8 cellular contexts compared by ENCODE assay signal in genomic region chr1:26696191-26696644, GRCh38. TPM values are rescaled to one million over a fixed set of nuclear protein-coding genes. Genes with fewer than 3 reads are reported as not detected.
DNase-seq lines count a peak whose midpoint lies in the region; ATAC-seq, FAIRE-seq and TF ChIP-seq lines count a peak whose summit lies in the region.

No MANE protein-coding gene starts in this region.

- no peaks in the 10 kb centered on the region for H3K36me3 ChIP-seq in astrocyte (ENCODE audit: insufficient read depth, low read length)
- no peaks in the 10 kb centered on the region for H3K36me3 ChIP-seq in liver (ENCODE audit: control insufficient read depth in 4 of 4, insufficient read depth in 3 of 4, low read depth in 1 of 4, low read length in 3 of 4)
- no peaks in the 10 kb centered on the region for H3K36me3 ChIP-seq in stomach

- H3K27me3 Mint-ChIP-seq in astrocyte (ENCODE audit: low read depth, unreplicated experiment) = no peaks in the 10 kb centered on the region

- TF ChIP-seq CTCF in astrocyte (IDR thresholded peaks at IDR 0.05; ENCODE audit: insufficient read depth, low read depth, low read length) = no peak
- no peak for TF ChIP-seq CTCF in liver (IDR thresholded peaks at IDR 0.05; ENCODE audit: low read depth, low read length, missing input control)
- no peak for TF ChIP-seq CTCF in stomach (IDR thresholded peaks at IDR 0.05)

- peak overlapping the region; percentile 91 for H3K4me2 ChIP-seq in astrocyte (ENCODE audit: low read length)

- H4K20me1 ChIP-seq in astrocyte (ENCODE audit: insufficient read depth, low read length) = peaks cover 35% of the 10 kb centered on the region

- no peak for TF ChIP-seq POLR2A in stomach (IDR thresholded peaks at IDR 0.05)

- peak; percentile 56 for DNase-seq in AG20443 (ENCODE audit: low spot score)
- DNase-seq in astrocyte (ENCODE audit: low read depth) = no peak
- no peak for DNase-seq in stomach
- DNase-seq in central memory CD4-positive, alpha-beta T cell = no peak
- no peak for DNase-seq in inferior parietal cortex (ENCODE audit: extremely low spot score)

- H3K27me3 ChIP-seq in astrocyte (ENCODE audit: insufficient read depth, low read length) (no peaks in the 10 kb centered on the region), liver (ENCODE audit: control insufficient read depth in 4 of 4, insufficient read depth in 4 of 4, low read length in 3 of 4) (no peaks in the 10 kb centered on the region), stomach (no peaks in the 10 kb centered on the region)

- WGBS in liver = 1% methylated on average over 59 of the region's 60 CpGs
- 0 to 2% (median 1%) methylated on average over 11 to 50 of the region's 60 CpGs; no CpG with 5 or more reads in 1 of the 5 donors for WGBS in stomach, 5 donors

- ATAC-seq in HG03039 (IDR thresholded peaks at IDR 0.05; ENCODE audit: unreplicated experiment) (peak; percentile 1), HG03439 (IDR thresholded peaks at IDR 0.05; ENCODE audit: unreplicated experiment) (no peak)

- H2AFZ ChIP-seq in astrocyte (ENCODE audit: low read depth, low read length) = no peak overlapping the region

- peaks cover 7% of the 10 kb centered on the region for H3K4me1 Mint-ChIP-seq in astrocyte (ENCODE audit: low read depth, unreplicated experiment)

- FAIRE-seq in astrocyte (lab: Jason Lieb, UNC) = no peak

- H3K27ac Mint-ChIP-seq in astrocyte (ENCODE audit: unreplicated experiment) = no peak overlapping the region

- intact Hi-C loops in stomach (cut with DNase I; ENCODE audit: low total_unique reads) = no loop called here

- no peak for TF ChIP-seq RAD21 in liver (IDR thresholded peaks at IDR 0.05)

- H3K9ac ChIP-seq in astrocyte (ENCODE audit: low read length) (peak overlapping the region; percentile 86), liver (ENCODE audit: low read depth in 1 of 2, low read length in 2 of 2) (peak overlapping the region in 1 of 2 donors; percentile 69)

- H3K9me3 ChIP-seq in astrocyte (ENCODE audit: insufficient read depth, low read depth, low read length) (no peaks in the 10 kb centered on the region), liver (ENCODE audit: control insufficient read depth in 4 of 4, low read length in 3 of 4) (no peaks in the 10 kb centered on the region), stomach (no peaks in the 10 kb centered on the region)

- H3K4me1 ChIP-seq in astrocyte (ENCODE audit: insufficient read depth, low read length) = peaks cover 54% of the 10 kb centered on the region
- H3K4me1 ChIP-seq in liver (ENCODE audit: control insufficient read depth in 4 of 4, insufficient read depth in 4 of 4, low read length in 3 of 4) = peaks cover 17 to 56% (median 51%) of the 10 kb centered on the region in 4 donors
- H3K4me1 ChIP-seq in stomach = peaks cover 58 to 71% (median 66%) of the 10 kb centered on the region in 4 donors

- no peaks in the 10 kb centered on the region for H3K9me3 Mint-ChIP-seq in astrocyte (ENCODE audit: unreplicated experiment)

- TF ChIP-seq EP300 in stomach (IDR thresholded peaks at IDR 0.05) = no peak

- no peak overlapping the region for H3K4me3 Mint-ChIP-seq in astrocyte (ENCODE audit: unreplicated experiment)

- H3K27ac ChIP-seq in astrocyte (ENCODE audit: low read depth, low read length) (peak overlapping the region; percentile 79), liver (ENCODE audit: low read depth in 1 of 2, low read length in 2 of 2) (peak overlapping the region; percentile 95 to 98), stomach (peak overlapping the region; percentile 96 to 100 (median 98))

- H3K4me3 ChIP-seq in astrocyte (ENCODE audit: insufficient read depth, low read depth, low read length) (peak overlapping the region; percentile 74), liver (ENCODE audit: low read depth in 1 of 3, low read length in 3 of 3) (peak overlapping the region; percentile 11 to 98 (median 51)), stomach (peak overlapping the region; percentile 88 to 98 (median 91))

- H3K36me3 Mint-ChIP-seq in astrocyte (ENCODE audit: low read depth, unreplicated experiment) = no peaks in the 10 kb centered on the region

- peaks cover 54% of the 10 kb centered on the region for H3K79me2 ChIP-seq in astrocyte (ENCODE audit: insufficient read depth, low read length)

TF ChIP-seq in liver, 16 proteins besides CTCF, POLR2A, EP300 and RAD21:
- no peak for TF ChIP-seq MAX (IDR thresholded peaks at IDR 0.05)
- TF ChIP-seq FOXA1 (IDR thresholded peaks at IDR 0.05) = no peak
- TF ChIP-seq JUND (IDR thresholded peaks at IDR 0.05) = no peak
- TF ChIP-seq FOXA2 (IDR thresholded peaks at IDR 0.05) = no peak
- TF ChIP-seq HNF4A (conservative IDR thresholded peaks at IDR 0.05) = no peak
- TF ChIP-seq ATF3 (IDR thresholded peaks at IDR 0.05) = no peak
- TF ChIP-seq TAF1 (conservative IDR thresholded peaks at IDR 0.05) = no peak
- no peak for TF ChIP-seq EGR1 (IDR thresholded peaks at IDR 0.05; ENCODE audit: low read depth in 2 of 2)
- no peak for TF ChIP-seq NR2F2 (IDR thresholded peaks at IDR 0.05)
- TF ChIP-seq RXRA (IDR thresholded peaks at IDR 0.05) = no peak
- TF ChIP-seq REST (IDR thresholded peaks at IDR 0.05) = no peak
- TF ChIP-seq GABPA (IDR thresholded peaks at IDR 0.05 in 1 of 2, conservative IDR thresholded peaks at IDR 0.05 in 1 of 2) = no peak
TF ChIP-seq in liver: peak in this region for 0.

RNA-seq across cellular contexts. Expression of gene ARID1A, which starts 0.4 kb away (rescaled TPM):
- 72.3 and 85.1 TPM in 2 replicates for total RNA-seq in astrocyte
- 10 to 100 TPM; 25.6 to 31.9 TPM for total RNA-seq in liver
- 10 to 100 TPM; 12.2 to 14.8 TPM for polyA plus RNA-seq in liver
- total RNA-seq in stomach = 10 to 100 TPM; 42.9 to 74.2 (median 50.1) TPM
- polyA plus RNA-seq in stomach = 10 to 100 TPM in 2 of 3 donors, 1 to 10 TPM in 1; 9.9 to 10.8 (median 10.4) TPM
